ENCODE assay signal across 32 cellular contexts in the genomic region with DNA sequence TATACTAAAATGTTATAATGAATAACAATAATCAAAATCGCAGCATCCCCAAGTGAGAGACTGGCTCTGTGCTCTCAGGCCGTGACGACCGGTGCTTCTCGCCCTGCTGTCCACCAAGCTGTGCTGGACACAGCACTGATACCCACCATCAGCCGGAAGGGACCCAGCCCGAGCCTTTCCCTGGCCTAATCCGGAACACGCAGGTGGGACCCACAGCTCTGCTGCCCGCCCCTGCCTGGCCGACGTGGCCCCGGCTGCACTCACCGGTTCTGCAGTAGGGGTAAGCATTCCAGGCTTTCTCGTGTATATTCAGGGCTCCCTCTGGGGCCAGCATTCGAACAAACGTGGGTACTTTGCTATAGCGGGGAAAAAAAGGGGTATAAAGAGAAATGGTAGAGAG.
"Had no signal": no experiment of that assay in that cellular context is flagged by ENCODE, and none has a peak within 500 bp of the region (broad histone marks: within the 10 kb centered on the region; RNA-seq: fewer than 3 reads in every experiment).

No MANE protein-coding gene starts in this region.

- H3K9me3 Mint-ChIP-seq: activated CD4-positive, alpha-beta memory T cell treated with anti-CD3 and anti-CD28 coated beads, Interleukin-2, amount 10 ng/mL, durations not matched to agents 7 days and 5 days; activated naive CD4-positive, alpha-beta T cell treated with anti-CD3 and anti-CD28 coated beads, Interleukin-2, amount 10 ng/mL, durations not matched to agents 7 days and 5 days; activated naive CD8-positive, alpha-beta T cell treated with anti-CD3 and anti-CD28 coated beads, Interleukin-2, amount 50 U/mL, for 24 hours had no signal

- H3K4me3 Mint-ChIP-seq: activated CD4-positive, alpha-beta memory T cell treated with anti-CD3 and anti-CD28 coated beads, Interleukin-2, amount 10 ng/mL, durations not matched to agents 7 days and 5 days; activated CD8-positive, alpha-beta memory T cell treated with anti-CD3 and anti-CD28 coated beads, Interleukin-2, amount 10 ng/mL, durations not matched to agents 7 days and 5 days; activated naive CD4-positive, alpha-beta T cell treated with anti-CD3 and anti-CD28 coated beads, Interleukin-2, amount 10 ng/mL, durations not matched to agents 7 days and 5 days; activated naive CD8-positive, alpha-beta T cell; activated naive CD8-positive, alpha-beta T cell treated with anti-CD3 and anti-CD28 coated beads, Interleukin-2, amount 50 U/mL, for 24 hours had no signal

- H3K27me3 Mint-ChIP-seq: activated CD4-positive, alpha-beta memory T cell treated with anti-CD3 and anti-CD28 coated beads, Interleukin-2, amount 10 ng/mL, durations not matched to agents 7 days and 5 days; activated CD8-positive, alpha-beta memory T cell treated with anti-CD3 and anti-CD28 coated beads, Interleukin-2, amount 10 ng/mL, durations not matched to agents 7 days and 5 days; activated naive CD4-positive, alpha-beta T cell treated with anti-CD3 and anti-CD28 coated beads, Interleukin-2, amount 10 ng/mL, durations not matched to agents 7 days and 5 days; activated naive CD8-positive, alpha-beta T cell; activated naive CD8-positive, alpha-beta T cell treated with anti-CD3 and anti-CD28 coated beads, Interleukin-2, amount 50 U/mL, for 24 hours had no signal

- FAIRE-seq: RCC 7860 had no signal

- DNase-seq: activated CD4-positive, alpha-beta memory T cell treated with anti-CD3 and anti-CD28 coated beads, Interleukin-2, amount 10 ng/mL, durations not matched to agents 7 days and 5 days; activated CD4-positive, alpha-beta T cell treated with anti-CD3 and anti-CD28 coated beads for 1 hour; activated CD4-positive, alpha-beta T cell treated with anti-CD3 and anti-CD28 coated beads for 48 hours; activated CD4-positive, CD25-positive, alpha-beta regulatory T cell; activated CD8-positive, alpha-beta memory T cell treated with anti-CD3 and anti-CD28 coated beads for 24 hours; activated CD8-positive, alpha-beta memory T cell treated with anti-CD3 and anti-CD28 coated beads, Interleukin-2, amount 10 ng/mL, durations not matched to agents 7 days and 5 days; activated CD8-positive, alpha-beta memory T cell treated with anti-CD3 and anti-CD28 coated beads, Interleukin-2, amount 50 U/mL, for 48 hours; activated effector memory CD4-positive, alpha-beta T cell treated with Interleukin-2 at 50 U/mL for 16 hours; activated naive CD4-positive, alpha-beta T cell treated with anti-CD3 and anti-CD28 coated beads, Interleukin-2, amount 10 ng/mL, durations not matched to agents 7 days and 5 days; activated naive CD8-positive, alpha-beta T cell treated with anti-CD3 and anti-CD28 coated beads, Interleukin-2, amount 50 U/mL, for 24 hours; activated T-cell treated with anti-CD3 and anti-CD28 coated beads, Interleukin-2, amount 50 U/mL, for 48 hours; anterior cingulate cortex; brain microvascular endothelial cell; NCI-H1092 treated with DMSO at 0.1 percent for 48 hours; NCI-H1417; NCI-H146; NCI-H187; NCI-H2029 treated with DMSO at 0.1 percent for 48 hours; NCI-H2107; NCI-H2171; NCI-H510A; NCI-H526; NCI-H748 treated with DMSO at 0.1 percent for 48 hours; NK-92 treated with Interleukin-12 subunit alpha and Interleukin-12 subunit beta, amount 100 ng/mL, for 24 hours; PC-3; Right ventricle myocardium superior; SW 1271; T-helper 1 cell; T1000; WERI-Rb-1 had no signal

- H3K27ac ChIP-seq: brain microvascular endothelial cell, WERI-Rb-1 had no signal

- ATAC-seq: activated CD8-positive, alpha-beta memory T cell treated with anti-CD3 and anti-CD28 coated beads, Interleukin-2, amount 10 ng/mL, durations not matched to agents 7 days and 5 days; activated naive CD8-positive, alpha-beta T cell treated with anti-CD3 and anti-CD28 coated beads, Interleukin-2, amount 50 U/mL, for 24 hours; PC-3 had no signal

- H3K27me3 ChIP-seq: brain microvascular endothelial cell had no signal

- H3K27ac Mint-ChIP-seq: activated CD4-positive, alpha-beta memory T cell treated with anti-CD3 and anti-CD28 coated beads, Interleukin-2, amount 10 ng/mL, durations not matched to agents 7 days and 5 days; activated CD8-positive, alpha-beta memory T cell treated with anti-CD3 and anti-CD28 coated beads, Interleukin-2, amount 10 ng/mL, durations not matched to agents 7 days and 5 days; activated naive CD4-positive, alpha-beta T cell treated with anti-CD3 and anti-CD28 coated beads, Interleukin-2, amount 10 ng/mL, durations not matched to agents 7 days and 5 days; activated naive CD8-positive, alpha-beta T cell; activated naive CD8-positive, alpha-beta T cell treated with anti-CD3 and anti-CD28 coated beads, Interleukin-2, amount 50 U/mL, for 24 hours had no signal

- H3K4me1 Mint-ChIP-seq: activated naive CD4-positive, alpha-beta T cell treated with anti-CD3 and anti-CD28 coated beads, Interleukin-2, amount 10 ng/mL, durations not matched to agents 7 days and 5 days; activated naive CD8-positive, alpha-beta T cell treated with anti-CD3 and anti-CD28 coated beads, Interleukin-2, amount 50 U/mL, for 24 hours had no signal
